16 cellular contexts compared by ENCODE assay signal in the genomic region with DNA sequence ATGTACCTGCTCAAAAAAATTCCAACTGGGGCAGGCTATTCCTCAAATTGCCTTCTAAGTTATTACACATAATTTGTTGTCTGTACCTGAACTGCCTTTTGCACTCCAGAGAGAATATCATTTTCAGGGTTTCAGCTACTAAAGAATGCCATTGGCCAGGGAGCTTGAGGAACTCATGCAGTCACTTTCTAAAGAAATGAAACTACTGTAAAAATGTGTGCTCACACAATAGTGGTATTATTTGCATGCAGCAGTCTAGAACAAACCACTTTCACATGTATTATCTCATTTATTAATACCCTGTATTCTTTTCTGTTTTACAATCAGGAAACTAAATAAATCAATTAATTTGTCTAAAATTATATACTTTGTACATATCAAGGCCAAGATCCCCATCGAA.
DNase-seq lines count a peak whose midpoint lies in the region; ATAC-seq, FAIRE-seq and TF ChIP-seq lines count a peak whose summit lies in the region.
"Had no signal": no experiment of that assay in that cellular context is flagged by ENCODE, and none has a peak within 500 bp of the region (broad histone marks: within the 10 kb centered on the region; RNA-seq: fewer than 3 reads in every experiment).

No MANE protein-coding gene starts in this region.

- TF ChIP-seq POLR2A in GM12878 (IDR thresholded peaks at IDR 0.05; ENCODE audit: low read depth, low read length), result no peak

- peaks cover 3% of the 10 kb centered on the region for H3K4me1 ChIP-seq in GM12878 (ENCODE audit: control insufficient read depth, insufficient read depth, low read length)

- no peaks in the 10 kb centered on the region for H3K36me3 ChIP-seq in GM12878 (ENCODE audit: control insufficient read depth in 2 of 2, insufficient read depth in 2 of 2, low read length in 1 of 2)

- TF ChIP-seq EP300 in GM12878 (IDR thresholded peaks at IDR 0.05; ENCODE audit: borderline replicate concordance in 1 of 2, control insufficient read depth in 1 of 2, low read depth in 2 of 2, low read length in 2 of 2), result no peak

- no peak for TF ChIP-seq RAD21 in GM12878 (IDR thresholded peaks at IDR 0.05; ENCODE audit: insufficient read depth, low read depth, low read length)

- RAD21 ChIA-PET in GM12878 (lab: Charles Lee; ENCODE audit: unreplicated experiment), result no interaction called here

- POLR2A ChIA-PET in GM12878 (lab: Charles Lee), result no interaction called here

- CTCF ChIA-PET in GM12878 (lab: Yijun Ruan, JAX), result no interaction called here

- no peaks in the 10 kb centered on the region for H3K27me3 ChIP-seq in GM12878 (replicated peaks in 1 of 2; ENCODE audit: control insufficient read depth in 2 of 2, insufficient read depth in 2 of 2, low read length in 1 of 2)

- no peaks in the 10 kb centered on the region for H3K79me2 ChIP-seq in GM12878 (ENCODE audit: control insufficient read depth, insufficient read depth, low read length)

- H3K9ac ChIP-seq in GM12878 (ENCODE audit: control insufficient read depth, insufficient read depth, low read length), result no peak overlapping the region

- intact Hi-C loops in GM12878 (cut with micrococcal nuclease; ENCODE audit: unreplicated experiment), result no loop called here

- SMC1A ChIA-PET in GM12878 (lab: Charles Lee; ENCODE audit: uncharacterized antibody, unreplicated experiment), result no interaction called here

- WGBS in GM12878 (ENCODE audit: insufficient coverage, insufficient replicate concordance, low lambda C conversion rate, missing lambda C conversion rate), result 0% methylated on average over 1 of the region's 1 CpG

- no TSS peak for BruUV-seq in GM12878 (replicated peaks; lab: Mats Ljungman, UMichigan)

- H2AFZ ChIP-seq in GM12878 (ENCODE audit: control insufficient read depth, low read depth, low read length), result no peak overlapping the region

- TF ChIP-seq CTCF in GM12878 (IDR thresholded peaks at IDR 0.05 in 2 of 3, conservative IDR thresholded peaks at IDR 0.05 in 1 of 3; ENCODE audit: control insufficient read depth in 2 of 3, extremely low read depth in 1 of 3, insufficient read depth in 1 of 3, low read depth in 3 of 3, low read length in 3 of 3), result no peak

- no peaks in the 10 kb centered on the region; the same call in 1 of the 3 replicates for H3K9me3 ChIP-seq in GM12878 (replicated peaks; ENCODE audit: control insufficient read depth, insufficient read depth, low read length)

- in situ Hi-C loops in GM12878 (cut with MboI), result no loop called here

- no peaks in the 10 kb centered on the region for H4K20me1 ChIP-seq in GM12878 (ENCODE audit: control insufficient read depth, insufficient read depth)

- peak; percentile 79 for ATAC-seq in GM18870 (IDR thresholded peaks at IDR 0.05; ENCODE audit: unreplicated experiment)
- ATAC-seq in GM21723 (IDR thresholded peaks at IDR 0.05; ENCODE audit: unreplicated experiment), result peak; percentile 76
- ATAC-seq in HG03103 (IDR thresholded peaks at IDR 0.05; ENCODE audit: low read depth, unreplicated experiment), result peak; percentile 78
- ATAC-seq in GM12878, result peak; percentile 91
- ATAC-seq: activated CD4-positive, CD25-positive, alpha-beta regulatory T cell treated with anti-CD3 and anti-CD28 coated beads, Interleukin-2, amount 50 U/mL, for 24 hours; activated T-helper 17 cell treated with anti-CD3 and anti-CD28 coated beads, Interleukin-2, amount 50 U/mL, for 72 hours; PC-3 had no signal

- FAIRE-seq in GM12878 (lab: Jason Lieb, UNC), result no peak
- FAIRE-seq: frontal cortex had no signal

- DNase-seq in GM12878 (ENCODE audit: low read depth, low spot score) (no peak), superior temporal gyrus (ENCODE audit: extremely low spot score) (no peak), retina (no peak), T-helper 2 cell (no peak), LoVo (ENCODE audit: low spot score) (no peak)
- DNase-seq: DND-41; NCI-H1436; NCI-H2171; PC-3; stimulated activated CD4-positive, alpha-beta T cell treated with anti-CD3 and anti-CD28 coated beads, Interleukin-4, amount 100 ng/mL, for 24 hours had no signal

- H3K27ac ChIP-seq in GM12878 (ENCODE audit: control insufficient read depth, insufficient read depth), result no peak overlapping the region

- no peak overlapping the region for H3K4me3 ChIP-seq in GM12878

- H3K4me2 ChIP-seq in GM12878 (ENCODE audit: control insufficient read depth, insufficient read depth), result no peak overlapping the region

TF ChIP-seq in GM12878, 131 proteins besides CTCF, POLR2A, EP300 and RAD21 (continues in another document):
- TF ChIP-seq SKIL (IDR thresholded peaks at IDR 0.05; ENCODE audit: low read depth, poor library complexity, severe bottlenecking) (no peak), POLR2AphosphoS5 (IDR thresholded peaks at IDR 0.05; ENCODE audit: low read length) (no peak), TCF12 (IDR thresholded peaks at IDR 0.05; ENCODE audit: low read depth, low read length) (no peak), IKZF2 (IDR thresholded peaks at IDR 0.05) (no peak), NR2C1 (IDR thresholded peaks at IDR 0.05) (no peak), CREM (IDR thresholded peaks at IDR 0.05; ENCODE audit: low read depth) (no peak), MTA2 (IDR thresholded peaks at IDR 0.05; ENCODE audit: low read depth) (no peak), WRNIP1 (IDR thresholded peaks at IDR 0.05; ENCODE audit: borderline replicate concordance, low read depth, low read length) (no peak), KLF5 (IDR thresholded peaks at IDR 0.05; ENCODE audit: partially characterized antibody) (no peak), ZBTB40 (IDR thresholded peaks at IDR 0.05; ENCODE audit: borderline replicate concordance) (no peak), GABPA (IDR thresholded peaks at IDR 0.05; ENCODE audit: low read depth) (no peak), MTA3 (IDR thresholded peaks at IDR 0.05; ENCODE audit: borderline replicate concordance, low read length) (no peak), GATAD2B (conservative IDR thresholded peaks at IDR 0.05; ENCODE audit: low read depth) (no peak), ATF7 (IDR thresholded peaks at IDR 0.05; ENCODE audit: low read depth) (peak; percentile 46; the same call in 1 of the 2 replicates), POLR2AphosphoS2 (IDR thresholded peaks at IDR 0.05; ENCODE audit: low read depth, low read length) (no peak)
- TF ChIP-seq, protein P1, sequence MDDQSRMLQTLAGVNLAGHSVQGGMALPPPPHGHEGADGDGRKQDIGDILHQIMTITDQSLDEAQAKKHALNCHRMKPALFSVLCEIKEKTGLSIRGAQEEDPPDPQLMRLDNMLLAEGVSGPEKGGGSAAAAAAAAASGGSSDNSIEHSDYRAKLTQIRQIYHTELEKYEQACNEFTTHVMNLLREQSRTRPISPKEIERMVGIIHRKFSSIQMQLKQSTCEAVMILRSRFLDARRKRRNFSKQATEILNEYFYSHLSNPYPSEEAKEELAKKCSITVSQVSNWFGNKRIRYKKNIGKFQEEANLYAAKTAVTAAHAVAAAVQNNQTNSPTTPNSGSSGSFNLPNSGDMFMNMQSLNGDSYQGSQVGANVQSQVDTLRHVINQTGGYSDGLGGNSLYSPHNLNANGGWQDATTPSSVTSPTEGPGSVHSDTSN (IDR thresholded peaks at IDR 0.05; ENCODE audit: insufficient replicate concordance, low read depth, low read length), result no peak
